11 cellular contexts compared by ENCODE assay signal in genomic region chr2:161076936-161077335, GRCh38.
A peak's percentile ranks its signal among the peaks of the same experiment; 100 is the strongest.
DNase-seq lines count a peak whose midpoint lies in the region; ATAC-seq, FAIRE-seq and TF ChIP-seq lines count a peak whose summit lies in the region.
"Had no signal": no experiment of that assay in that cellular context is flagged by ENCODE, and none has a peak within 500 bp of the region (broad histone marks: within the 10 kb centered on the region; RNA-seq: fewer than 3 reads in every experiment).

No MANE protein-coding gene starts in this region.

- H3K4me2 ChIP-seq in keratinocyte (ENCODE audit: control insufficient read depth, extremely low read depth, insufficient read depth, low read depth, low read length), result no peak overlapping the region

- H3K27ac ChIP-seq in keratinocyte (ENCODE audit: control insufficient read depth, insufficient read depth, low read length) (no peak overlapping the region), subcutaneous abdominal adipose tissue (ENCODE audit: low read depth, low read length) (peak overlapping the region; percentile 75), ascending aorta (no peak overlapping the region), small intestine (ENCODE audit: low read depth in 1 of 2, low read length in 1 of 2) (peak overlapping the region in 1 of 2 donors; percentile 79)

- DNase-seq in activated T-cell treated with anti-CD3 and anti-CD28 coated beads, Interleukin-2, amount 50 U/mL, for 4 hours, result no peak
- no peak for DNase-seq in activated T-cell treated with anti-CD3 and anti-CD28 coated beads for 4 hours
- DNase-seq in keratinocyte (ENCODE audit: low read depth, low spot score), result no peak
- no peak for DNase-seq in NCI-H2171 treated with DMSO at 0.1 percent for 48 hours (lab: John Stamatoyannopoulos, UW)
- DNase-seq in ascending aorta (ENCODE audit: low spot score in 2 of 2), result no peak
- DNase-seq in small intestine, result no peak
- DNase-seq: right lobe of liver had no signal

- no peak for ATAC-seq in activated T-cell treated with anti-CD3 and anti-CD28 coated beads, Interleukin-2, amount 50 U/mL, for 4 hours
- no peak for ATAC-seq in activated T-helper 17 cell treated with anti-CD3 and anti-CD28 coated beads, Interleukin-2, amount 50 U/mL, for 72 hours (replicated peaks)

- WGBS in small intestine, 3 donors, result 84 to 87% (median 86%) methylated on average over 9 of the region's 9 CpGs

- H3K9me3 Mint-ChIP-seq in activated T-cell treated with anti-CD3 and anti-CD28 coated beads, Interleukin-2, amount 50 U/mL, for 4 hours, result no peaks in the 10 kb centered on the region
- no peaks in the 10 kb centered on the region for H3K9me3 Mint-ChIP-seq in activated T-helper 17 cell treated with anti-CD3 and anti-CD28 coated beads, Interleukin-2, amount 50 U/mL, for 72 hours

- H3K27ac Mint-ChIP-seq in activated T-helper 17 cell treated with anti-CD3 and anti-CD28 coated beads, Interleukin-2, amount 50 U/mL, for 72 hours, result peak overlapping the region; percentile 94

- H3K9ac ChIP-seq in keratinocyte (ENCODE audit: control insufficient read depth, extremely low read depth, insufficient read depth, low read length) (no peak overlapping the region), subcutaneous abdominal adipose tissue (ENCODE audit: low read length in 5 of 5) (no peak overlapping the region)

- no peaks in the 10 kb centered on the region for H3K27me3 Mint-ChIP-seq in activated T-cell treated with anti-CD3 and anti-CD28 coated beads, Interleukin-2, amount 50 U/mL, for 4 hours (ENCODE audit: low read depth)
- H3K27me3 Mint-ChIP-seq in activated T-helper 17 cell treated with anti-CD3 and anti-CD28 coated beads, Interleukin-2, amount 50 U/mL, for 72 hours, result no peaks in the 10 kb centered on the region

- no peak for FAIRE-seq in keratinocyte (lab: Jason Lieb, UNC)
- no peak for FAIRE-seq in small intestine (lab: Jason Lieb, UNC)
- FAIRE-seq: bronchial epithelial cell, urothelium cell line had no signal

- no peaks in the 10 kb centered on the region for H4K20me1 ChIP-seq in keratinocyte (ENCODE audit: control insufficient read depth, extremely low read depth, insufficient read depth, low read length)

- no peaks in the 10 kb centered on the region for H3K36me3 Mint-ChIP-seq in activated T-cell treated with anti-CD3 and anti-CD28 coated beads, Interleukin-2, amount 50 U/mL, for 4 hours (ENCODE audit: insufficient read depth)
- peaks cover 7% of the 10 kb centered on the region for H3K36me3 Mint-ChIP-seq in activated T-helper 17 cell treated with anti-CD3 and anti-CD28 coated beads, Interleukin-2, amount 50 U/mL, for 72 hours (ENCODE audit: low read depth)

- H2AFZ ChIP-seq in keratinocyte (ENCODE audit: control insufficient read depth, low read length), result peak overlapping the region; percentile 3

- dilution Hi-C loops in keratinocyte (cut with MboI; ENCODE audit: extremely low pct_ligation_motif_present, low sequenced_read_pairs), result no loop called here

- H3K4me3 ChIP-seq in keratinocyte (ENCODE audit: control insufficient read depth in 2 of 3, extremely low read depth in 1 of 3, insufficient read depth in 2 of 3, low read depth in 1 of 3, low read length in 3 of 3) (no peak overlapping the region), subcutaneous abdominal adipose tissue (ENCODE audit: low read depth in 1 of 5, low read length in 5 of 5) (no peak overlapping the region), ascending aorta (no peak overlapping the region), small intestine (ENCODE audit: low read depth in 1 of 2, low read length in 2 of 2) (no peak overlapping the region)
- H3K4me3 ChIP-seq: right lobe of liver had no signal

- H3K36me3 ChIP-seq in keratinocyte (ENCODE audit: control insufficient read depth in 2 of 2, extremely low read depth in 1 of 2, insufficient read depth in 2 of 2, low read length in 2 of 2), result no peaks in the 10 kb centered on the region
- no peaks in the 10 kb centered on the region for H3K36me3 ChIP-seq in subcutaneous abdominal adipose tissue (ENCODE audit: control insufficient read depth in 5 of 5, insufficient read depth in 5 of 5, low read length in 5 of 5)
- no peaks in the 10 kb centered on the region for H3K36me3 ChIP-seq in ascending aorta
- no peaks in the 10 kb centered on the region for H3K36me3 ChIP-seq in small intestine (ENCODE audit: control insufficient read depth in 2 of 2, insufficient read depth in 2 of 2, low read length in 2 of 2)
- H3K36me3 ChIP-seq: right lobe of liver had no signal

- TF ChIP-seq CTCF in keratinocyte (optimal IDR thresholded peaks at IDR 0.05 in 1 of 3, IDR thresholded peaks at IDR 0.05 in 1 of 3, conservative IDR thresholded peaks at IDR 0.05 in 1 of 3; ENCODE audit: extremely low read depth in 1 of 3, insufficient read depth in 2 of 3, low read length in 3 of 3) (no peak), ascending aorta (IDR thresholded peaks at IDR 0.05) (no peak)

- intact Hi-C loops in ascending aorta (cut with DNase I), result no loop called here

- H3K4me1 ChIP-seq in keratinocyte (ENCODE audit: control insufficient read depth, extremely low read depth, insufficient read depth, low read length) (peaks cover 18% of the 10 kb centered on the region), subcutaneous abdominal adipose tissue (ENCODE audit: control insufficient read depth in 5 of 5, insufficient read depth in 5 of 5, low read length in 5 of 5) (peaks cover 0 to 18% (median 3%) of the 10 kb centered on the region in 5 donors), ascending aorta (no peaks in the 10 kb centered on the region), small intestine (ENCODE audit: control insufficient read depth in 2 of 2, insufficient read depth in 1 of 2, low read depth in 1 of 2, low read length in 1 of 2) (no peaks in the 10 kb centered on the region)
- H3K4me1 ChIP-seq: right lobe of liver had no signal

- H3K27me3 ChIP-seq in keratinocyte (ENCODE audit: control insufficient read depth, extremely low read depth, insufficient read depth, low read length) (no peaks in the 10 kb centered on the region), subcutaneous abdominal adipose tissue (ENCODE audit: control insufficient read depth in 5 of 5, insufficient read depth in 4 of 5, low read length in 5 of 5) (no peaks in the 10 kb centered on the region), ascending aorta (no peaks in the 10 kb centered on the region), small intestine (ENCODE audit: control insufficient read depth in 2 of 2, insufficient read depth in 2 of 2, low read length in 2 of 2) (no peaks in the 10 kb centered on the region)
- H3K27me3 ChIP-seq: right lobe of liver had no signal

- peaks cover 36% of the 10 kb centered on the region for H3K4me1 Mint-ChIP-seq in activated T-cell treated with anti-CD3 and anti-CD28 coated beads, Interleukin-2, amount 50 U/mL, for 4 hours (ENCODE audit: low read depth)
- H3K4me1 Mint-ChIP-seq in activated T-helper 17 cell treated with anti-CD3 and anti-CD28 coated beads, Interleukin-2, amount 50 U/mL, for 72 hours, result peaks cover 28% of the 10 kb centered on the region

- no peaks in the 10 kb centered on the region for H3K9me1 ChIP-seq in keratinocyte (ENCODE audit: control insufficient read depth, extremely low read depth, insufficient read depth, low read length)

- H3K9me3 ChIP-seq in keratinocyte (ENCODE audit: control insufficient read depth, low read depth, low read length), result no peaks in the 10 kb centered on the region
- no peaks in the 10 kb centered on the region for H3K9me3 ChIP-seq in subcutaneous abdominal adipose tissue (ENCODE audit: control insufficient read depth in 5 of 5, low read length in 5 of 5)
- no peaks in the 10 kb centered on the region for H3K9me3 ChIP-seq in ascending aorta
- no peaks in the 10 kb centered on the region for H3K9me3 ChIP-seq in small intestine (ENCODE audit: control insufficient read depth, low read depth)
- H3K9me3 ChIP-seq: right lobe of liver had no signal

- H3K79me2 ChIP-seq in keratinocyte (ENCODE audit: control insufficient read depth, insufficient read depth, low read length), result no peaks in the 10 kb centered on the region

- peak overlapping the region; percentile 42 for H3K4me3 Mint-ChIP-seq in activated T-cell treated with anti-CD3 and anti-CD28 coated beads, Interleukin-2, amount 50 U/mL, for 4 hours
- H3K4me3 Mint-ChIP-seq in activated T-helper 17 cell treated with anti-CD3 and anti-CD28 coated beads, Interleukin-2, amount 50 U/mL, for 72 hours, result peak overlapping the region; percentile 59
